In the genomic region with DNA sequence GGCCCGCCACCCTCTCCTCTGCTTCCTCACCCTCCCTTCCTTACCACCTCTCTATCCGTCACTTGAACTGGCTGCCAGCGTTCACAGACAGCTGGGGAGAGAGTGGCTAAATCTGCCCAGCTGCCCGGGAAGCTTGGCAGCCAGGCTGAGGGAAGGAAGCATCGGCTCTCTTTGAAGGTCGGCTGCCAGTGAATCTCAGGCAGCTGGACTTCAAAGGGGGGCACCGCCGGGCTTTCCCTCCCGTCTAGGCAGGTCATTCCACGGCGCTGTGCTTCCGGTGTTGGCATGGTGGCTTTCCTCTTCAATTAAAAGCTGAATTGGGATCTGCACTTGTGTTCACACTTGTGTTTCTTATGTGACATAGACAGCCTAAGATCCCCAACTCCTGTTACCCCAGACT, we compare ENCODE assay signal across 11 cellular contexts.
DNase-seq lines count a peak whose midpoint lies in the region; ATAC-seq and TF ChIP-seq lines count a peak whose summit lies in the region.
"Had no signal": no experiment of that assay in that cellular context is flagged by ENCODE, and none has a peak within 500 bp of the region (broad histone marks: within the 10 kb centered on the region; RNA-seq: fewer than 3 reads in every experiment).

No MANE protein-coding gene starts in this region.

- H3K9me3 ChIP-seq in MM.1S (replicated peaks; ENCODE audit: insufficient read depth, low read length), result no peaks in the 10 kb centered on the region

- no peak for TF ChIP-seq CTCF in MM.1S (IDR thresholded peaks at IDR 0.05; ENCODE audit: low read length)

- H3F3A ChIP-seq in MM.1S (ENCODE audit: insufficient read depth, low read length), result no peaks in the 10 kb centered on the region

- H3K4me3 Mint-ChIP-seq in activated naive CD8-positive, alpha-beta T cell treated with anti-CD3 and anti-CD28 coated beads, Interleukin-2, amount 50 U/mL, for 24 hours, result no peak overlapping the region

- H3K4me1 Mint-ChIP-seq in activated naive CD8-positive, alpha-beta T cell treated with anti-CD3 and anti-CD28 coated beads, Interleukin-2, amount 50 U/mL, for 24 hours, result peaks cover 3% of the 10 kb centered on the region

- no peak overlapping the region for H2AFZ ChIP-seq in MM.1S (ENCODE audit: low read length)

- no peak overlapping the region for H3K9ac ChIP-seq in MM.1S (ENCODE audit: low read length)

- peak; percentile 96 for DNase-seq in DMS 273 (lab: John Stamatoyannopoulos, UW; ENCODE audit: unreplicated experiment)
- DNase-seq in NCI-H510A treated with DMSO at 0.1 percent for 48 hours (lab: John Stamatoyannopoulos, UW), result peak; percentile 94
- peak; percentile 74 for DNase-seq in Right ventricle myocardium inferior (ENCODE audit: missing footprints)
- peak; percentile 34 for DNase-seq in occipital lobe (lab: John Stamatoyannopoulos, UW)
- no peak for DNase-seq in activated naive CD8-positive, alpha-beta T cell treated with anti-CD3 and anti-CD28 coated beads, Interleukin-2, amount 50 U/mL, for 24 hours
- DNase-seq in MM.1S, result no peak
- DNase-seq in effector CD8-positive, alpha-beta T cell (lab: John Stamatoyannopoulos, UW), result no peak
- DNase-seq: activated effector memory CD4-positive, alpha-beta T cell treated with Interleukin-2 at 50 U/mL for 16 hours had no signal

- intact Hi-C loops in Right ventricle myocardium inferior (cut with DNase I), result no loop called here

- peaks cover 4% of the 10 kb centered on the region for H3K9me3 Mint-ChIP-seq in activated naive CD8-positive, alpha-beta T cell treated with anti-CD3 and anti-CD28 coated beads, Interleukin-2, amount 50 U/mL, for 24 hours

- H3K36me3 Mint-ChIP-seq in activated naive CD8-positive, alpha-beta T cell treated with anti-CD3 and anti-CD28 coated beads, Interleukin-2, amount 50 U/mL, for 24 hours (ENCODE audit: low read depth), result peaks cover 11% of the 10 kb centered on the region

- H3K4me1 ChIP-seq in MM.1S (ENCODE audit: low read length), result no peaks in the 10 kb centered on the region

- H3K27ac Mint-ChIP-seq in activated naive CD8-positive, alpha-beta T cell treated with anti-CD3 and anti-CD28 coated beads, Interleukin-2, amount 50 U/mL, for 24 hours, result no peak overlapping the region

- ATAC-seq in Right ventricle myocardium inferior, result peak; percentile 96
- ATAC-seq in activated naive CD8-positive, alpha-beta T cell treated with anti-CD3 and anti-CD28 coated beads, Interleukin-2, amount 50 U/mL, for 24 hours, result no peak
- ATAC-seq in GM18517 (IDR thresholded peaks at IDR 0.05; ENCODE audit: unreplicated experiment), result no peak

- H3K9me2 ChIP-seq in MM.1S (replicated peaks; ENCODE audit: insufficient read depth, low read length), result no peaks in the 10 kb centered on the region

- H3K36me3 ChIP-seq in MM.1S (replicated peaks; ENCODE audit: insufficient read depth, low read length), result no peaks in the 10 kb centered on the region

- no peaks in the 10 kb centered on the region for H3K27me3 Mint-ChIP-seq in activated naive CD8-positive, alpha-beta T cell treated with anti-CD3 and anti-CD28 coated beads, Interleukin-2, amount 50 U/mL, for 24 hours

- no peaks in the 10 kb centered on the region for H4K20me1 ChIP-seq in MM.1S (ENCODE audit: insufficient read depth, low read length)

- H3K27ac ChIP-seq in MM.1S (ENCODE audit: low read length), result no peak overlapping the region
- H3K27ac ChIP-seq: HL-60, VCaP had no signal

- no peak overlapping the region for H3K4me3 ChIP-seq in MM.1S (ENCODE audit: low read length)

- no peak overlapping the region for H3K4me2 ChIP-seq in MM.1S (ENCODE audit: low read depth, low read length)

- H3K79me2 ChIP-seq in MM.1S (ENCODE audit: low read length), result no peaks in the 10 kb centered on the region

- H3K27me3 ChIP-seq in MM.1S (replicated peaks; ENCODE audit: insufficient read depth, low read length), result no peaks in the 10 kb centered on the region

Comparison
In these comparisons a context has a peak if more than half of its experiments do, and no peak if none do; other contexts are left out.
1. DNase-seq: peak in DMS 273 (single experiment), NCI-H510A treated with DMSO at 0.1 percent for 48 hours (single experiment), Right ventricle myocardium inferior (single experiment) and occipital lobe (single experiment); none in activated naive CD8-positive, alpha-beta T cell treated with anti-CD3 and anti-CD28 coated beads, Interleukin-2, amount 50 U/mL, for 24 hours (single experiment), MM.1S (single experiment) and effector CD8-positive, alpha-beta T cell (single experiment).